ENCODE assay signal across 1 cellular context in the genomic region with DNA sequence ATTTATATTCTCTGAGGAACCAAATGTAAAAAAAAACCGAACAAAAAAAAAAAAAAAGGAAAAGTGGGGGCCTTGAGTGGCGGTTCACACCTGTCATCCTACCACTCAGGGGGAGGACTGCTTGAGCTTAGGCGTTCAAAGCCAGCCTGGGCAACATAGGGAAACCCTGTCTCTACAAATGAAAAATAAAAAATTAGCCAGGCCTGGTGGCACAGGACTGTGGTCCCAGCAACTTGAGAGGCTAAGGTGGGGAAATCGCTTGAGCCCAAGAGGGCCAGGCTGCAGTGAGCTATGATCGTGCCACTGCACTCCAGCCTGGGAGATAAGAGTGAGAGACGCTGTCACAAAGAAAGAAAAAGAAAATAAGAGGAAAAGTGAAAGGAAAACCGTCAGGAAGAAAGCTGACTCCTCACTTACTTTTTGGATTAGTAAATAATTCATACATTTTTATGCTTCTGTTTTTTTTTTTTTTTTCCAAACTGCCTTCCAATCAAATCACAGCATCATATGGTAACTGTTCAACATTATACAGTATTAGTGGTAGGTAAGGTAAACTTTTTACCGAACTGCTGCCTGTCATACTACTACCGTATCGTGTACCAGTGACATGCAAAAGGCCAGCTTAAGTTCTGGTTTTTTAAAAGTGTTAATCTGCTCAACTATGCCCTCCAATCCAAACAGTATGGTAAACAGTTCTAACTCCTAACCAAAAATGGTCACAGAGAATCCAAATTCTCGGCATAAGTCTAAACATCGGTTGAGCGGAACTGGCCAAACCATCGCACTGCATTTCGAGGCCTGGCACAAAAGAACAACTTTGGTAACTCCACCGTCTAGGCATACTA.
TF ChIP-seq lines count a peak whose summit lies in the region.

No MANE protein-coding gene starts in this region.

TF ChIP-seq in K562, 482 proteins besides CTCF, POLR2A, EP300 and RAD21 (continues in another document):
- TF ChIP-seq BCOR (IDR thresholded peaks at IDR 0.05) (no peak), THAP12 (CRISPR knock-in tag; IDR thresholded peaks at IDR 0.05) (no peak), ZNF354B (CRISPR knock-in tag; IDR thresholded peaks at IDR 0.05) (no peak), SMARCE1 (IDR thresholded peaks at IDR 0.05) (0 out of 2 replicates have a peak, but pooled peaks have one; percentile 17), ZNF518B (CRISPR knock-in tag; IDR thresholded peaks at IDR 0.05) (no peak), ZNF436 (CRISPR knock-in tag; IDR thresholded peaks at IDR 0.05) (no peak), SMARCA4 (IDR thresholded peaks at IDR 0.05) (no peak), SP1 (CRISPR knock-in tag; IDR thresholded peaks at IDR 0.05) (0 out of 2 replicates have a peak, but pooled peaks have one; percentile 17), LARP7 (IDR thresholded peaks at IDR 0.05) (no peak), ZSCAN29 (IDR thresholded peaks at IDR 0.05) (peak; percentile 42; the same call in 1 of the 2 replicates), ZNF384 (IDR thresholded peaks at IDR 0.05; ENCODE audit: low read depth, low read length) (peak; percentile 45), BHLHE40 (IDR thresholded peaks at IDR 0.05; ENCODE audit: low read length) (0 out of 2 replicates have a peak, but pooled peaks have one; percentile 34), ZNF316 (IDR thresholded peaks at IDR 0.05) (peak; percentile 8; the same call in 1 of the 2 replicates), DEAF1 (CRISPR knock-in tag; IDR thresholded peaks at IDR 0.05) (no peak), CREB1 (IDR thresholded peaks at IDR 0.05) (no peak), CREB1 (CRISPR knock-in tag; IDR thresholded peaks at IDR 0.05) (peak; percentile 28; the same call in 1 of the 2 replicates), TEAD4 (IDR thresholded peaks at IDR 0.05; ENCODE audit: low read length) (0 out of 2 replicates have a peak, but pooled peaks have one; percentile 23), TEAD4 (CRISPR knock-in tag; IDR thresholded peaks at IDR 0.05; ENCODE audit: borderline replicate concordance) (no peak), CBX3 (IDR thresholded peaks at IDR 0.05; ENCODE audit: borderline replicate concordance in 1 of 2, low read length in 2 of 2) (0 out of 3 replicates have a peak, but pooled peaks of 1 of the 2 experiments have one; percentile 30), HMBOX1 (IDR thresholded peaks at IDR 0.05) (peak; percentile 55), PCBP1 (IDR thresholded peaks at IDR 0.05; ENCODE audit: low read depth, low read length, poor library complexity, severe bottlenecking) (no peak), POU5F1 (IDR thresholded peaks at IDR 0.05; ENCODE audit: borderline replicate concordance, low read depth, low read length, partially characterized antibody) (no peak), PML (IDR thresholded peaks at IDR 0.05; ENCODE audit: low read length) (peak; percentile 37; the same call in 1 of the 2 replicates), TFAP4 (CRISPR knock-in tag; IDR thresholded peaks at IDR 0.05; ENCODE audit: borderline replicate concordance) (no peak), SMAD4 (CRISPR knock-in tag; conservative IDR thresholded peaks at IDR 0.05) (no peak), LCOR (CRISPR knock-in tag; IDR thresholded peaks at IDR 0.05) (peak; percentile 53; the same call in 1 of the 2 replicates), MAZ (CRISPR knock-in tag; conservative IDR thresholded peaks at IDR 0.05 in 1 of 2, IDR thresholded peaks at IDR 0.05 in 1 of 2) (0 out of 4 replicates have a peak, but pooled peaks of 1 of the 2 experiments have one; percentile 7), RBM34 (IDR thresholded peaks at IDR 0.05; ENCODE audit: borderline replicate concordance, insufficient read depth, low read length) (no peak)
- TF ChIP-seq, protein P1, sequence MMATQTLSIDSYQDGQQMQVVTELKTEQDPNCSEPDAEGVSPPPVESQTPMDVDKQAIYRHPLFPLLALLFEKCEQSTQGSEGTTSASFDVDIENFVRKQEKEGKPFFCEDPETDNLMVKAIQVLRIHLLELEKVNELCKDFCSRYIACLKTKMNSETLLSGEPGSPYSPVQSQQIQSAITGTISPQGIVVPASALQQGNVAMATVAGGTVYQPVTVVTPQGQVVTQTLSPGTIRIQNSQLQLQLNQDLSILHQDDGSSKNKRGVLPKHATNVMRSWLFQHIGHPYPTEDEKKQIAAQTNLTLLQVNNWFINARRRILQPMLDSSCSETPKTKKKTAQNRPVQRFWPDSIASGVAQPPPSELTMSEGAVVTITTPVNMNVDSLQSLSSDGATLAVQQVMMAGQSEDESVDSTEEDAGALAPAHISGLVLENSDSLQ (IDR thresholded peaks at IDR 0.05) = peak; percentile 42; the same call in 1 of the 2 replicates
- TF ChIP-seq, protein P2, sequence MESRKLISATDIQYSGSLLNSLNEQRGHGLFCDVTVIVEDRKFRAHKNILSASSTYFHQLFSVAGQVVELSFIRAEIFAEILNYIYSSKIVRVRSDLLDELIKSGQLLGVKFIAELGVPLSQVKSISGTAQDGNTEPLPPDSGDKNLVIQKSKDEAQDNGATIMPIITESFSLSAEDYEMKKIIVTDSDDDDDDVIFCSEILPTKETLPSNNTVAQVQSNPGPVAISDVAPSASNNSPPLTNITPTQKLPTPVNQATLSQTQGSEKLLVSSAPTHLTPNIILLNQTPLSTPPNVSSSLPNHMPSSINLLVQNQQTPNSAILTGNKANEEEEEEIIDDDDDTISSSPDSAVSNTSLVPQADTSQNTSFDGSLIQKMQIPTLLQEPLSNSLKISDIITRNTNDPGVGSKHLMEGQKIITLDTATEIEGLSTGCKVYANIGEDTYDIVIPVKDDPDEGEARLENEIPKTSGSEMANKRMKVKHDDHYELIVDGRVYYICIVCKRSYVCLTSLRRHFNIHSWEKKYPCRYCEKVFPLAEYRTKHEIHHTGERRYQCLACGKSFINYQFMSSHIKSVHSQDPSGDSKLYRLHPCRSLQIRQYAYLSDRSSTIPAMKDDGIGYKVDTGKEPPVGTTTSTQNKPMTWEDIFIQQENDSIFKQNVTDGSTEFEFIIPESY (CRISPR knock-in tag; IDR thresholded peaks at IDR 0.05) = 0 out of 2 replicates have a peak, but pooled peaks have one; percentile 24
- TF ChIP-seq, protein P3, sequence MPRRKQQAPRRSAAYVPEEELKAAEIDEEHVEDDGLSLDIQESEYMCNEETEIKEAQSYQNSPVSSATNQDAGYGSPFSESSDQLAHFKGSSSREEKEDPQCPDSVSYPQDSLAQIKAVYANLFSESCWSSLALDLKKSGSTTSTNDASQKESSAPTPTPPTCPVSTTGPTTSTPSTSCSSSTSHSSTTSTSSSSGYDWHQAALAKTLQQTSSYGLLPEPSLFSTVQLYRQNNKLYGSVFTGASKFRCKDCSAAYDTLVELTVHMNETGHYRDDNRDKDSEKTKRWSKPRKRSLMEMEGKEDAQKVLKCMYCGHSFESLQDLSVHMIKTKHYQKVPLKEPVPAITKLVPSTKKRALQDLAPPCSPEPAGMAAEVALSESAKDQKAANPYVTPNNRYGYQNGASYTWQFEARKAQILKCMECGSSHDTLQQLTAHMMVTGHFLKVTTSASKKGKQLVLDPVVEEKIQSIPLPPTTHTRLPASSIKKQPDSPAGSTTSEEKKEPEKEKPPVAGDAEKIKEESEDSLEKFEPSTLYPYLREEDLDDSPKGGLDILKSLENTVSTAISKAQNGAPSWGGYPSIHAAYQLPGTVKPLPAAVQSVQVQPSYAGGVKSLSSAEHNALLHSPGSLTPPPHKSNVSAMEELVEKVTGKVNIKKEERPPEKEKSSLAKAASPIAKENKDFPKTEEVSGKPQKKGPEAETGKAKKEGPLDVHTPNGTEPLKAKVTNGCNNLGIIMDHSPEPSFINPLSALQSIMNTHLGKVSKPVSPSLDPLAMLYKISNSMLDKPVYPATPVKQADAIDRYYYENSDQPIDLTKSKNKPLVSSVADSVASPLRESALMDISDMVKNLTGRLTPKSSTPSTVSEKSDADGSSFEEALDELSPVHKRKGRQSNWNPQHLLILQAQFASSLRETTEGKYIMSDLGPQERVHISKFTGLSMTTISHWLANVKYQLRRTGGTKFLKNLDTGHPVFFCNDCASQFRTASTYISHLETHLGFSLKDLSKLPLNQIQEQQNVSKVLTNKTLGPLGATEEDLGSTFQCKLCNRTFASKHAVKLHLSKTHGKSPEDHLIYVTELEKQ (CRISPR knock-in tag; IDR thresholded peaks at IDR 0.05) = no peak
- TF ChIP-seq, protein P4, sequence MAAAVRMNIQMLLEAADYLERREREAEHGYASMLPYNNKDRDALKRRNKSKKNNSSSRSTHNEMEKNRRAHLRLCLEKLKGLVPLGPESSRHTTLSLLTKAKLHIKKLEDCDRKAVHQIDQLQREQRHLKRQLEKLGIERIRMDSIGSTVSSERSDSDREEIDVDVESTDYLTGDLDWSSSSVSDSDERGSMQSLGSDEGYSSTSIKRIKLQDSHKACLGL (CRISPR knock-in tag; IDR thresholded peaks at IDR 0.05; ENCODE audit: borderline replicate concordance, poor library complexity, severe bottlenecking) = no peak
- TF ChIP-seq, protein P5, sequence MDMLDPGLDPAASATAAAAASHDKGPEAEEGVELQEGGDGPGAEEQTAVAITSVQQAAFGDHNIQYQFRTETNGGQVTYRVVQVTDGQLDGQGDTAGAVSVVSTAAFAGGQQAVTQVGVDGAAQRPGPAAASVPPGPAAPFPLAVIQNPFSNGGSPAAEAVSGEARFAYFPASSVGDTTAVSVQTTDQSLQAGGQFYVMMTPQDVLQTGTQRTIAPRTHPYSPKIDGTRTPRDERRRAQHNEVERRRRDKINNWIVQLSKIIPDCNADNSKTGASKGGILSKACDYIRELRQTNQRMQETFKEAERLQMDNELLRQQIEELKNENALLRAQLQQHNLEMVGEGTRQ (CRISPR knock-in tag; IDR thresholded peaks at IDR 0.05) = no peak
